18 cellular contexts compared by ENCODE assay signal in the genomic region with DNA sequence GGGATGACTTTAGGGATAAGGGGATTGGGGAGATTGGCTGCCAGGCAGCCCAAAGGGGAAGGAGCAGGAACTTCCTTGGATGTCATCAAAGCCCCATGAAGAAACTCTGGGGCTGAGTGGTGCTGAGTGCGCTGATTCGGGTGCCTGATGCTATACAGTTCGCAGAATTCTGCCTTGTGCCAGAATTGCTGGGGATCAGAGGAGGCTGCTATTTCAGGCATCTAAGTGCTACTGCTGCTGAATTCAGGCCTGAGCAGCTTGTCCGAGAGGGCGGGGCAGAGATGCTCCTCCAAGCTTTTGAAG.
A peak's percentile ranks its signal among the peaks of the same experiment; 100 is the strongest.
DNase-seq lines count a peak whose midpoint lies in the region; ATAC-seq lines count a peak whose summit lies in the region.
"Had no signal": no experiment of that assay in that cellular context is flagged by ENCODE, and none has a peak within 500 bp of the region (broad histone marks: within the 10 kb centered on the region; RNA-seq: fewer than 3 reads in every experiment).

No MANE protein-coding gene starts in this region.

- H3K27ac Mint-ChIP-seq in CD4-positive, CD25-positive, alpha-beta regulatory T cell = peak overlapping the region in 2 of 3 donors; percentile 5 to 66
- H3K27ac Mint-ChIP-seq in activated CD4-positive, alpha-beta T cell treated with anti-CD3 and anti-CD28 coated beads, Interleukin-2, amount 10 ng/mL, durations not matched to agents 24 days and 14 days = no peak overlapping the region
- H3K27ac Mint-ChIP-seq: activated B cell treated with CpG ODN at 0.5 μM for 24 hours; activated CD8-positive, alpha-beta T cell treated with anti-CD3 and anti-CD28 coated beads for 36 hours had no signal

- H3K36me3 Mint-ChIP-seq in CD4-positive, CD25-positive, alpha-beta regulatory T cell = no peaks in the 10 kb centered on the region
- peaks cover 2% of the 10 kb centered on the region for H3K36me3 Mint-ChIP-seq in activated CD4-positive, alpha-beta T cell treated with anti-CD3 and anti-CD28 coated beads, Interleukin-2, amount 10 ng/mL, durations not matched to agents 24 days and 14 days (ENCODE audit: low read depth)

- no peaks in the 10 kb centered on the region for H3K4me1 ChIP-seq in CD4-positive, CD25-positive, alpha-beta regulatory T cell (ENCODE audit: control insufficient read depth, insufficient read depth, low read length, poor library complexity, severe bottlenecking)

- intact Hi-C loops in left cardiac atrium (cut with DNase I) = no loop called here
- intact Hi-C loops in activated CD4-positive, alpha-beta T cell treated with anti-CD3 and anti-CD28 coated beads, Interleukin-2, amount 10 ng/mL, durations not matched to agents 24 days and 14 days (cut with micrococcal nuclease) = loop anchor here (10.0 kb wide), 1 partner anchor 272 kb away; no protein-coding TSS in a partner anchor

- H3K9me3 Mint-ChIP-seq in CD4-positive, CD25-positive, alpha-beta regulatory T cell = no peaks in the 10 kb centered on the region
- H3K9me3 Mint-ChIP-seq in activated CD4-positive, alpha-beta T cell treated with anti-CD3 and anti-CD28 coated beads, Interleukin-2, amount 10 ng/mL, durations not matched to agents 24 days and 14 days = no peaks in the 10 kb centered on the region
- H3K9me3 Mint-ChIP-seq: activated B cell treated with CpG ODN at 0.5 μM for 24 hours; activated CD8-positive, alpha-beta T cell treated with anti-CD3 and anti-CD28 coated beads for 36 hours had no signal

- ATAC-seq in CD4-positive, CD25-positive, alpha-beta regulatory T cell (ENCODE audit: low read depth in 2 of 2) = no peak
- ATAC-seq in left cardiac atrium (peak; percentile 35 to 53), GM21786 (IDR thresholded peaks at IDR 0.05; ENCODE audit: unreplicated experiment) (no peak)
- ATAC-seq: activated CD8-positive, alpha-beta T cell treated with anti-CD3 and anti-CD28 coated beads for 36 hours had no signal

- H3K4me3 Mint-ChIP-seq in CD4-positive, CD25-positive, alpha-beta regulatory T cell = no peak overlapping the region
- H3K4me3 Mint-ChIP-seq in activated CD4-positive, alpha-beta T cell treated with anti-CD3 and anti-CD28 coated beads, Interleukin-2, amount 10 ng/mL, durations not matched to agents 24 days and 14 days = no peak overlapping the region
- H3K4me3 Mint-ChIP-seq: activated B cell treated with CpG ODN at 0.5 μM for 24 hours; activated CD8-positive, alpha-beta T cell treated with anti-CD3 and anti-CD28 coated beads for 36 hours had no signal

- H3K27me3 Mint-ChIP-seq in CD4-positive, CD25-positive, alpha-beta regulatory T cell = no peaks in the 10 kb centered on the region
- H3K27me3 Mint-ChIP-seq in activated CD4-positive, alpha-beta T cell treated with anti-CD3 and anti-CD28 coated beads, Interleukin-2, amount 10 ng/mL, durations not matched to agents 24 days and 14 days = no peaks in the 10 kb centered on the region
- H3K27me3 Mint-ChIP-seq: activated B cell treated with CpG ODN at 0.5 μM for 24 hours; activated CD8-positive, alpha-beta T cell treated with anti-CD3 and anti-CD28 coated beads for 36 hours had no signal

- DNase-seq in CD4-positive, CD25-positive, alpha-beta regulatory T cell = no peak
- no peak for DNase-seq in left cardiac atrium
- DNase-seq in occipital lobe (lab: John Stamatoyannopoulos, UW) = peak; percentile 32
- DNase-seq in mucosa of gallbladder (ENCODE audit: low spot score) = no peak
- DNase-seq in dermis blood vessel endothelial cell = no peak
- DNase-seq in activated CD4-positive, alpha-beta T cell treated with anti-CD3 and anti-CD28 coated beads, Interleukin-2, amount 10 ng/mL, durations not matched to agents 24 days and 14 days = no peak
- DNase-seq: activated B cell treated with CpG ODN at 0.5 μM for 24 hours; activated CD8-positive, alpha-beta T cell treated with anti-CD3 and anti-CD28 coated beads for 36 hours; activated naive CD4-positive, alpha-beta T cell treated with anti-CD3 and anti-CD28 coated beads, Interleukin-2, amount 50 U/mL, for 16 hours; NCI-H1092; NCI-H1930; pancreas; small intestine; stimulated activated CD4-positive, alpha-beta T cell treated with anti-CD3 and anti-CD28 coated beads, Interleukin-2, amount 100 ng/mL, for 48 hours; stimulated activated naive CD4-positive, alpha-beta T cell treated with Interleukin-2 at 50 U/mL for 16 hours had no signal

- H3K4me1 Mint-ChIP-seq in CD4-positive, CD25-positive, alpha-beta regulatory T cell = peaks cover 6 to 22% (median 16%) of the 10 kb centered on the region in 4 donors
- H3K4me1 Mint-ChIP-seq in activated CD4-positive, alpha-beta T cell treated with anti-CD3 and anti-CD28 coated beads, Interleukin-2, amount 10 ng/mL, durations not matched to agents 24 days and 14 days = peaks cover 17% of the 10 kb centered on the region

- no peak overlapping the region for H3K27ac ChIP-seq in CD4-positive, CD25-positive, alpha-beta regulatory T cell (ENCODE audit: insufficient read depth, low read length, poor library complexity, severe bottlenecking)
- H3K27ac ChIP-seq in KOPT-K1 (ENCODE audit: low read depth, low read length, poor library complexity, severe bottlenecking) = peak overlapping the region; percentile 58
- H3K27ac ChIP-seq: pancreas, SK-N-MC had no signal

- H3K4me3 ChIP-seq in CD4-positive, CD25-positive, alpha-beta regulatory T cell (ENCODE audit: low read depth, low read length) = no peak overlapping the region
- H3K4me3 ChIP-seq: pancreas, SK-N-MC had no signal

- H3K36me3 ChIP-seq in CD4-positive, CD25-positive, alpha-beta regulatory T cell (ENCODE audit: control insufficient read depth, insufficient read depth, low read length) = no peaks in the 10 kb centered on the region
- H3K36me3 ChIP-seq in KOPT-K1 (ENCODE audit: insufficient read depth, low read length) = peaks cover 79% of the 10 kb centered on the region
- H3K36me3 ChIP-seq: pancreas had no signal

- no peaks in the 10 kb centered on the region for H3K27me3 ChIP-seq in CD4-positive, CD25-positive, alpha-beta regulatory T cell (ENCODE audit: control insufficient read depth, insufficient read depth, low read length)
- H3K27me3 ChIP-seq: pancreas had no signal

- H3K9me3 ChIP-seq in CD4-positive, CD25-positive, alpha-beta regulatory T cell (ENCODE audit: control insufficient read depth in 2 of 2, low read length in 2 of 2) = no peaks in the 10 kb centered on the region
- H3K9me3 ChIP-seq in KOPT-K1 (ENCODE audit: insufficient read depth, low read length, poor library complexity, severe bottlenecking) = no peaks in the 10 kb centered on the region
- H3K9me3 ChIP-seq: pancreas had no signal

Comparison
In these comparisons a context has a peak if more than half of its experiments do, and no peak if none do; other contexts are left out.
1. ATAC-seq: peak in left cardiac atrium (2 of 2); none in CD4-positive, CD25-positive, alpha-beta regulatory T cell (0 of 2) and GM21786 (single experiment).